18 cellular contexts compared by ENCODE assay signal in genomic region chr3:112446343-112446742, GRCh38. TPM values are rescaled to one million over a fixed set of nuclear protein-coding genes. Genes with fewer than 3 reads are reported as not detected.
DNase-seq lines count a peak whose midpoint lies in the region; ATAC-seq and TF ChIP-seq lines count a peak whose summit lies in the region.
"Had no signal": no experiment of that assay in that cellular context is flagged by ENCODE, and none has a peak within 500 bp of the region (broad histone marks: within the 10 kb centered on the region; RNA-seq: fewer than 3 reads in every experiment).

No MANE protein-coding gene starts in this region.

- 95 to 100% methylated on average over 1 of the region's 1 CpG for WGBS in endodermal cell (ENCODE audit: insufficient coverage in 1 of 2, insufficient read length in 1 of 2), 2 experiments

- H3K9me3 ChIP-seq in endodermal cell (ENCODE audit: control insufficient read depth, low read length): peaks cover 7% of the 10 kb centered on the region
- H3K9me3 ChIP-seq: upper lobe of left lung had no signal

- no peak for ATAC-seq in GM19023 (IDR thresholded peaks at IDR 0.05; ENCODE audit: unreplicated experiment)

- peaks cover 15% of the 10 kb centered on the region for H3K4me1 ChIP-seq in endodermal cell (ENCODE audit: control insufficient read depth, insufficient read depth, low read length)
- H3K4me1 ChIP-seq: upper lobe of left lung had no signal

- H3K27me3 Mint-ChIP-seq in endodermal cell (ENCODE audit: insufficient read depth): no peaks in the 10 kb centered on the region
- H3K27me3 Mint-ChIP-seq: activated naive CD8-positive, alpha-beta T cell treated with anti-CD3 and anti-CD28 coated beads, Interleukin-2, amount 10 ng/mL, durations not matched to agents 7 days and 5 days had no signal

- peak overlapping the region; percentile 58 for H3K4me3 ChIP-seq in endodermal cell (ENCODE audit: low read length)
- H3K4me3 ChIP-seq: upper lobe of left lung had no signal

- no peak for TF ChIP-seq CTCF in endodermal cell (conservative IDR thresholded peaks at IDR 0.05)

- no peaks in the 10 kb centered on the region for H3K36me3 ChIP-seq in endodermal cell (ENCODE audit: control insufficient read depth, insufficient read depth, low read length)
- H3K36me3 ChIP-seq: upper lobe of left lung had no signal

- H3K4me3 Mint-ChIP-seq in endodermal cell: no peak overlapping the region
- H3K4me3 Mint-ChIP-seq: activated naive CD8-positive, alpha-beta T cell treated with anti-CD3 and anti-CD28 coated beads, Interleukin-2, amount 10 ng/mL, durations not matched to agents 7 days and 5 days had no signal

- no peak overlapping the region for H3K9ac ChIP-seq in endodermal cell (ENCODE audit: extremely low read depth, low read length, poor library complexity, severe bottlenecking)

- peak; percentile 31 for DNase-seq in NOMO-1 (lab: John Stamatoyannopoulos, UW; ENCODE audit: unreplicated experiment in 2 of 2)
- no peak for DNase-seq in NOMO-1 treated with dmso at 0.1 percent for 144 hours (lab: John Stamatoyannopoulos, UW; ENCODE audit: unreplicated experiment)
- DNase-seq in NCI-H226: peak; percentile 89
- DNase-seq in endodermal cell: no peak
- peak; percentile 88 for DNase-seq in renal cortical epithelial cell (ENCODE audit: low read depth)
- no peak for DNase-seq in NCI-H146 treated with DMSO at 0.1 percent for 48 hours (lab: John Stamatoyannopoulos, UW; ENCODE audit: unreplicated experiment)
- no peak for DNase-seq in stimulated activated CD4-positive, alpha-beta T cell treated with anti-CD3 and anti-CD28 coated beads, Interleukin-2, amount 100 ng/mL, for 24 hours
- DNase-seq: 8988T; activated CD8-positive, alpha-beta memory T cell treated with anti-CD3 and anti-CD28 coated beads, Interleukin-2, amount 50 U/mL, for 48 hours; activated naive CD8-positive, alpha-beta T cell treated with anti-CD3 and anti-CD28 coated beads, Interleukin-2, amount 10 ng/mL, durations not matched to agents 7 days and 5 days; dermis blood vessel endothelial cell; NCI-H510A treated with DMSO at 0.1 percent for 48 hours; occipital lobe; SHP77 treated with DMSO at 0.1 percent for 48 hours; stimulated activated CD4-positive, alpha-beta T cell treated with anti-CD3 and anti-CD28 coated beads, Interleukin-12 subunit alpha, Interleukin-12 subunit beta, amount 100 ng/mL, for 4 hours; upper lobe of left lung had no signal

- H3K27ac ChIP-seq in endodermal cell (ENCODE audit: low read depth, low read length): no peak overlapping the region
- H3K27ac ChIP-seq: upper lobe of left lung, VCaP had no signal

- H3K27me3 ChIP-seq in endodermal cell (ENCODE audit: control insufficient read depth, insufficient read depth, low read length, poor library complexity, severe bottlenecking): no peaks in the 10 kb centered on the region
- H3K27me3 ChIP-seq: upper lobe of left lung had no signal

- H3K27ac Mint-ChIP-seq in endodermal cell: no peak overlapping the region
- H3K27ac Mint-ChIP-seq: activated naive CD8-positive, alpha-beta T cell treated with anti-CD3 and anti-CD28 coated beads, Interleukin-2, amount 10 ng/mL, durations not matched to agents 7 days and 5 days had no signal

- H3K9me3 Mint-ChIP-seq in endodermal cell: peaks cover 11% of the 10 kb centered on the region

- peaks cover 9% of the 10 kb centered on the region for H3K36me3 Mint-ChIP-seq in endodermal cell (ENCODE audit: low read depth)

- peaks cover 19% of the 10 kb centered on the region for H3K4me1 Mint-ChIP-seq in endodermal cell

RNA-seq across cellular contexts. Expression of gene BTLA, which starts 52.9 kb away (rescaled TPM):
- total RNA-seq in endodermal cell (not detected), renal cortical epithelial cell (0.10 and 0.17 TPM in 2 replicates)
- polyA plus RNA-seq in endodermal cell (2013, experiment 1 of 2): not detected
- not detected for polyA plus RNA-seq in endodermal cell (2013, experiment 2 of 2)

Comparison
In these comparisons a context has a peak if more than half of its experiments do, and no peak if none do; other contexts are left out.
1. DNase-seq: peak in NOMO-1 (2 of 2), NCI-H226 (single experiment) and renal cortical epithelial cell (single experiment); none in NOMO-1 treated with dmso at 0.1 percent for 144 hours (single experiment), endodermal cell (single experiment), NCI-H146 treated with DMSO at 0.1 percent for 48 hours (single experiment) and stimulated activated CD4-positive, alpha-beta T cell treated with anti-CD3 and anti-CD28 coated beads, Interleukin-2, amount 100 ng/mL, for 24 hours (0 of 2).